ENCODE assay signal across 14 cellular contexts in the genomic region with DNA sequence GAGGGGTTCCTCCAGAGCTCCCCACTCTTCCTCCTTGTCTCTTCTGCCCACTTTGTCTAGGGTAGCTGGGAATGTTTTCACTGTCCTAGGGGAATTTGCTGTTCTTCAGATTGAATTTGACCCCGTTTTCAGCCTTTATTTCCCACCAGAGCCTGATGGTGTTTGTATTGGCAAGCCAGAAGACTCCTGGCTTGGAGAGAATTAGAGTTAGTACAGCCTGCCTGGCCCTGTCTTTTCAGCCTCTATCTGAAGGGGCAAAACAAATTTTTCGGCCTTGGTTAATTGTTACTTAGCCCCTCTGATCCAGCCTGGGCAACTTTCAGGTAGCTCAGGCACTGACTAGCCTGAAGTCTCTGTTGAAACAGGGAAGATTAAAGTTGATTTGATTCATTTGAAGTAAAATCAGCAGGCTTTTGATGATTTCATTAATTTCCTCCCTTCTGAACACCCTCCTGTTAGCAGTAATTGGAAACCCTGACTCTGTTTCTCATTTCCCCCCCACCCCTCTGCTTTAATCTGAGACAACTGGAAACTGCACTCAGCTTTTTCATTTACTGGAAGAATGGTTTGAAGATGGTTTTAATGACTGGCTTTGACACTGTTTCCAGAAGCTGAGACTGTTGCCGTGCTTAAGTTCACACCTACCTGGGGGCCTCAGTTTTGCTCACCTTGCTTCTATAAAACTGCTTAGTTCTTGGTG.
DNase-seq lines count a peak whose midpoint lies in the region; ATAC-seq, FAIRE-seq and TF ChIP-seq lines count a peak whose summit lies in the region.
"Had no signal": no experiment of that assay in that cellular context is flagged by ENCODE, and none has a peak within 500 bp of the region (broad histone marks: within the 10 kb centered on the region; RNA-seq: fewer than 3 reads in every experiment).

No MANE protein-coding gene starts in this region.

- no peak for DNase-seq in CD4-positive, alpha-beta memory T cell
- DNase-seq in activated CD4-positive, alpha-beta memory T cell treated with anti-CD3 and anti-CD28 coated beads, Interleukin-2, amount 10 ng/mL, durations not matched to agents 7 days and 5 days = no peak
- DNase-seq in Right ventricle myocardium superior = no peak
- DNase-seq in spleen = no peak
- DNase-seq in HFFc6 = no peak
- no peak for DNase-seq in T1000 (lab: John Stamatoyannopoulos, UW)
- no peak for DNase-seq in GM12892 (ENCODE audit: insufficient read length)
- DNase-seq: activated gamma-delta T cell treated with Interleukin-2 at 50 U/mL for 16 hours, Caco-2, NCI-H510A had no signal

- CTCF ChIA-PET in CD4-positive, alpha-beta memory T cell (lab: Charles Lee; ENCODE audit: partially characterized antibody) = interaction anchor here (0.6 to 1.6 kb wide), 7 partner anchors 12 to 1841 kb away, joined by 3 to 6 read pairs (median 4); no protein-coding TSS in a partner anchor
- CTCF ChIA-PET in activated CD4-positive, alpha-beta memory T cell treated with anti-CD3 and anti-CD28 coated beads, Interleukin-2, amount 10 ng/mL, durations not matched to agents 7 days and 5 days (lab: Charles Lee) = interaction anchor here (0.7 to 2.0 kb wide), 10 partner anchors 11 to 1361 kb away, joined by 3 to 5 read pairs (median 4); a partner anchor contains a TSS

- no peaks in the 10 kb centered on the region for H3K27me3 ChIP-seq in CD4-positive, alpha-beta memory T cell (ENCODE audit: insufficient read depth, low read length)
- no peaks in the 10 kb centered on the region for H3K27me3 ChIP-seq in spleen (replicated peaks in 1 of 7)

- peak overlapping the region in 7 of 8 donors; percentile 43 to 83 (median 69) for H3K4me3 Mint-ChIP-seq in CD4-positive, alpha-beta memory T cell
- H3K4me3 Mint-ChIP-seq in activated CD4-positive, alpha-beta memory T cell treated with anti-CD3 and anti-CD28 coated beads, Interleukin-2, amount 10 ng/mL, durations not matched to agents 7 days and 5 days = peak overlapping the region; percentile 36
- no peak overlapping the region for H3K4me3 Mint-ChIP-seq in HFFc6

- no peak overlapping the region for H3K4me3 ChIP-seq in CD4-positive, alpha-beta memory T cell (ENCODE audit: low read length in 2 of 2)
- H3K4me3 ChIP-seq in spleen = no peak overlapping the region
- H3K4me3 ChIP-seq: lung had no signal

- POLR2A ChIA-PET in CD4-positive, alpha-beta memory T cell (lab: Charles Lee; ENCODE audit: partially characterized antibody) = interaction anchor here (1.0 to 8.8 kb wide), 5 partner anchors 10 to 61 kb away, joined by 3 to 99 read pairs (median 4); a partner anchor contains a TSS
- POLR2A ChIA-PET in activated CD4-positive, alpha-beta memory T cell treated with anti-CD3 and anti-CD28 coated beads, Interleukin-2, amount 10 ng/mL, durations not matched to agents 7 days and 5 days (lab: Charles Lee) = interaction anchor here (0.7 to 3.7 kb wide), 14 partner anchors 8 to 92 kb away, joined by 3 to 43 read pairs (median 8); a partner anchor contains a TSS

- H3K9me3 Mint-ChIP-seq in CD4-positive, alpha-beta memory T cell = no peaks in the 10 kb centered on the region
- H3K9me3 Mint-ChIP-seq in activated CD4-positive, alpha-beta memory T cell treated with anti-CD3 and anti-CD28 coated beads, Interleukin-2, amount 10 ng/mL, durations not matched to agents 7 days and 5 days = no peaks in the 10 kb centered on the region
- H3K9me3 Mint-ChIP-seq in HFFc6 = no peaks in the 10 kb centered on the region

- H3K4me1 ChIP-seq in CD4-positive, alpha-beta memory T cell (ENCODE audit: insufficient read depth, low read length) = peaks cover 77% of the 10 kb centered on the region
- H3K4me1 ChIP-seq in spleen = peaks cover 50 to 100% (median 76%) of the 10 kb centered on the region in 6 donors
- H3K4me1 ChIP-seq: Caco-2 had no signal

- peak; percentile 26 for ATAC-seq in Right ventricle myocardium superior (ENCODE audit: poor library complexity)
- ATAC-seq in HG02763 (IDR thresholded peaks at IDR 0.05; ENCODE audit: unreplicated experiment) = no peak

- peaks cover 67 to 74% (median 70%) of the 10 kb centered on the region in 4 donors for H3K4me1 Mint-ChIP-seq in CD4-positive, alpha-beta memory T cell
- H3K4me1 Mint-ChIP-seq in activated CD4-positive, alpha-beta memory T cell treated with anti-CD3 and anti-CD28 coated beads, Interleukin-2, amount 10 ng/mL, durations not matched to agents 7 days and 5 days = peaks cover 80% of the 10 kb centered on the region
- peaks cover 17% of the 10 kb centered on the region; the same call in 1 of the 2 replicates for H3K4me1 Mint-ChIP-seq in HFFc6 (ENCODE audit: low read depth)

- H3K9me3 ChIP-seq in CD4-positive, alpha-beta memory T cell (ENCODE audit: control insufficient read depth in 1 of 2, low read length in 2 of 2) = no peaks in the 10 kb centered on the region
- no peaks in the 10 kb centered on the region for H3K9me3 ChIP-seq in spleen
- H3K9me3 ChIP-seq: Caco-2 had no signal

- FAIRE-seq in GM12892 (lab: Jason Lieb, UNC) = no peak
- FAIRE-seq: GM12891, small intestine had no signal

- peaks cover 5 to 23% of the 10 kb centered on the region in 2 donors for H3K36me3 Mint-ChIP-seq in CD4-positive, alpha-beta memory T cell
- peaks cover 44% of the 10 kb centered on the region for H3K36me3 Mint-ChIP-seq in activated CD4-positive, alpha-beta memory T cell treated with anti-CD3 and anti-CD28 coated beads, Interleukin-2, amount 10 ng/mL, durations not matched to agents 7 days and 5 days (ENCODE audit: low read depth)
- no peaks in the 10 kb centered on the region for H3K36me3 Mint-ChIP-seq in HFFc6 (ENCODE audit: low read depth)

- TF ChIP-seq CTCF in spleen (IDR thresholded peaks at IDR 0.05 in 8 of 11, conservative IDR thresholded peaks at IDR 0.05 in 3 of 11) (no peak), HFFc6 (IDR thresholded peaks at IDR 0.05) (no peak)

- TF ChIP-seq POLR2A in spleen (IDR thresholded peaks at IDR 0.05) = no peak
- no peak for TF ChIP-seq POLR2A in GM12892 (IDR thresholded peaks at IDR 0.05; ENCODE audit: low read depth, low read length)

- intact Hi-C loops in CD4-positive, alpha-beta memory T cell (cut with micrococcal nuclease) = loop anchor here (2.0 kb wide), 1 partner anchor 18 kb away; no protein-coding TSS in a partner anchor
- intact Hi-C loops in Right ventricle myocardium superior (cut with DNase I) = loop anchor here (5.0 kb wide), 1 partner anchor 38 kb away; no protein-coding TSS in a partner anchor
- intact Hi-C loops in spleen (cut with DNase I; ENCODE audit: low total_unique reads) = no loop called here

- whole genome bisulfite sequencing in spleen, 5 donors = 70 to 82% (median 80%) methylated on average over 3 of the region's 3 CpGs

- peak overlapping the region; percentile 32 for H3K27ac ChIP-seq in CD4-positive, alpha-beta memory T cell (ENCODE audit: low read depth, low read length)
- H3K27ac ChIP-seq in spleen = peak overlapping the region in 6 of 8 donors; percentile 24 to 85 (median 77)

- no peaks in the 10 kb centered on the region for H3K36me3 ChIP-seq in CD4-positive, alpha-beta memory T cell (ENCODE audit: insufficient read depth, low read length)
- H3K36me3 ChIP-seq in spleen = peaks cover 0 to 27% (median 0%) of the 10 kb centered on the region in 6 donors

- H3K27me3 Mint-ChIP-seq in CD4-positive, alpha-beta memory T cell = no peaks in the 10 kb centered on the region
- H3K27me3 Mint-ChIP-seq in activated CD4-positive, alpha-beta memory T cell treated with anti-CD3 and anti-CD28 coated beads, Interleukin-2, amount 10 ng/mL, durations not matched to agents 7 days and 5 days = no peaks in the 10 kb centered on the region
- H3K27me3 Mint-ChIP-seq in HFFc6 (ENCODE audit: insufficient read depth) = no peaks in the 10 kb centered on the region

- H3K27ac Mint-ChIP-seq in CD4-positive, alpha-beta memory T cell = peak overlapping the region; percentile 56 to 93 (median 83)
- peak overlapping the region; percentile 95 for H3K27ac Mint-ChIP-seq in activated CD4-positive, alpha-beta memory T cell treated with anti-CD3 and anti-CD28 coated beads, Interleukin-2, amount 10 ng/mL, durations not matched to agents 7 days and 5 days
- H3K27ac Mint-ChIP-seq in HFFc6 = no peak overlapping the region
